ENCODE assay signal across 8 cellular contexts in the genomic region with DNA sequence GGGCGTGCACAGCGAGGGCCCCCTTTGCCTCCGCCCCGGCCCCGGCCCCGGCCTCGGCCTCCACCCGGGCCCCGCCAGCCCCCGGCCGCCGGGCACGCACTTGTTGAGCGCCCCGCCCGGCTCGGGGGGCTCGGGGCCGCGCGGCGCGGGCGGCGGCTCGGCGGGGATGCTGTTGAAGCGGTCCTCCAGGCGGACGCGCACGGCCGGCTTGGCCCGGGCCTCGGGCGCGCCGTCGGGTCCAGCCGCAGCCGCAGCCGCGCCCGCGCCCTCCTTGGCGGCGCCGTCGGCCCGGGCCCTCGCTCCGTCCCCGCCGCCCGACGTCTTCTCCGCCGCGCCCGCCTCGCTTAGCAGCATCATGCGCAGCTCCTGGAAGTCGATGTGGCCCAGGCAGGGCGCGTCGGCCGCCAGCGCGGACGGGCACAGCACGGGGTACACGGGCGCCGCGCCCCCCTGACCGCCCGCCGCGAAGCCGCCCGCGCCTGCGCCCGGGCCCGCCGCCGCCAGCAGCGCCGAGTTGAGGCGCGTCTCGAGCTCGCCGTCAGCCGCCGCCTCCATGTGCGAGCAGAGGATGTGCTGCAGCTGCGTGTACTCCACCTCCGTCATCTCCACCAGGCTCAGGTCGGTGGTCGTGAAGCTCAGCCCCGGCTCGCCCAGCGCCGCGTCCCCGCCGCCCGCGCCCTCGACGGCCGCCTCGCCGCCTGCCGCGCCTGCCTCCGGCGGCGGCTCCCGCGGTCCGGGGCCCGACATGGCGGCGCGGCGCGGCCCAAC. TPM values are rescaled to one million over a fixed set of nuclear protein-coding genes. Genes with fewer than 3 reads are reported as not detected.
A peak's percentile ranks its signal among the peaks of the same experiment; 100 is the strongest.
DNase-seq lines count a peak whose midpoint lies in the region; ATAC-seq, FAIRE-seq and TF ChIP-seq lines count a peak whose summit lies in the region.

No MANE protein-coding gene starts in this region.

- H3K9me1 ChIP-seq in K562 (ENCODE audit: control insufficient read depth, insufficient read depth, low read length), result no peaks in the 10 kb centered on the region

- H4K20me1 ChIP-seq in K562 (replicated peaks; ENCODE audit: control insufficient read depth, insufficient read depth, low read length) (0 out of 2 replicates have a peak, but pooled peaks cover 7% of the 10 kb centered on the region), HepG2 (ENCODE audit: insufficient read depth, low read length) (no peaks in the 10 kb centered on the region; the same call in 1 of the 2 replicates)

- peaks cover 4% of the 10 kb centered on the region for H3K4me1 Mint-ChIP-seq in progenitor cell of endocrine pancreas (ENCODE audit: low read depth)

- H3K27ac ChIP-seq in RWPE2 (ENCODE audit: poor library complexity, severe bottlenecking), result peak overlapping the region; percentile 32
- H3K27ac ChIP-seq in K562 (ENCODE audit: extremely low read depth, low read depth, low read length), result peak overlapping the region; percentile 78; the same call in 2 of the 3 replicates
- H3K27ac ChIP-seq in HepG2 (ENCODE audit: extremely low read length, insufficient read depth, low read length), result no peak overlapping the region
- no peak overlapping the region for H3K27ac ChIP-seq in suprapubic skin

- in situ Hi-C loops in K562 (cut with MboI), result no loop called here
- in situ Hi-C loops in HepG2 (cut with HindIII; ENCODE audit: extremely low pct_ligation_motif_present, low pct_unique_long_range_greater_than_20kb), result no loop called here

- TF ChIP-seq CTCF in RWPE2 (IDR thresholded peaks at IDR 0.05; ENCODE audit: poor library complexity, severe bottlenecking) (no peak), K562 (IDR thresholded peaks at IDR 0.05 in 2 of 3, conservative IDR thresholded peaks at IDR 0.05 in 1 of 3; ENCODE audit: insufficient read depth in 2 of 3, low read depth in 1 of 3, low read length in 3 of 3) (no peak), HepG2 (CRISPR knock-in tag; IDR thresholded peaks at IDR 0.05) (no peak), suprapubic skin (IDR thresholded peaks at IDR 0.05) (no peak), progenitor cell of endocrine pancreas (IDR thresholded peaks at IDR 0.05; ENCODE audit: unreplicated experiment) (no peak)

- peak overlapping the region; percentile 50 to 95; a peak in 3 of 4 replicates for H3K9ac ChIP-seq in K562 (ENCODE audit: insufficient read depth in 1 of 2, low read depth in 2 of 2, low read length in 2 of 2)
- peak overlapping the region; percentile 72 for H3K9ac ChIP-seq in HepG2 (ENCODE audit: insufficient read depth, low read depth, low read length)

- TF ChIP-seq RAD21 in K562 (CRISPR knock-in tag; conservative IDR thresholded peaks at IDR 0.05 in 1 of 2, IDR thresholded peaks at IDR 0.05 in 1 of 2) (no peak), HepG2 (CRISPR knock-in tag; IDR thresholded peaks at IDR 0.05) (0 out of 2 replicates have a peak, but pooled peaks have one; percentile 13)

- H3K4me2 ChIP-seq in K562 (ENCODE audit: insufficient read depth, low read length), result peak overlapping the region; percentile 78
- H3K4me2 ChIP-seq in HepG2 (ENCODE audit: low read depth, low read length), result peak overlapping the region; percentile 86

- no peak overlapping the region for H3K27ac Mint-ChIP-seq in progenitor cell of endocrine pancreas

- no TSS peak for BruUV-seq in K562 (replicated peaks; lab: Mats Ljungman, UMichigan)
- BruUV-seq in HepG2 (replicated peaks; lab: Mats Ljungman, UMichigan), result no TSS peak

- H3K27me3 Mint-ChIP-seq in progenitor cell of endocrine pancreas, result peaks cover 21% of the 10 kb centered on the region

- H3K4me3 Mint-ChIP-seq in progenitor cell of endocrine pancreas (ENCODE audit: low read depth), result no peak overlapping the region

- peaks cover 23% of the 10 kb centered on the region for H3K79me2 ChIP-seq in K562 (ENCODE audit: control insufficient read depth, insufficient read depth, low read length)
- H3K79me2 ChIP-seq in HepG2 (ENCODE audit: insufficient read depth, low read length), result peaks cover 10% of the 10 kb centered on the region

- no peaks in the 10 kb centered on the region for H3K27me3 ChIP-seq in RWPE2 (ENCODE audit: insufficient read depth, poor library complexity, severe bottlenecking)
- no peaks in the 10 kb centered on the region for H3K27me3 ChIP-seq in K562 (ENCODE audit: control insufficient read depth in 2 of 2, insufficient read depth in 2 of 2, low read length in 2 of 2)
- peaks cover 0 to 11% of the 10 kb centered on the region in 2 experiments; a peak in 2 of 5 replicates for H3K27me3 ChIP-seq in HepG2 (ENCODE audit: control insufficient read depth in 1 of 2, insufficient read depth in 2 of 2, low read length in 2 of 2)
- H3K27me3 ChIP-seq in suprapubic skin, result no peaks in the 10 kb centered on the region

- intact Hi-C loops in K562 (cut with micrococcal nuclease), result no loop called here
- intact Hi-C loops in HepG2 (cut with micrococcal nuclease; ENCODE audit: unreplicated experiment), result loop anchor here (5.0 kb wide), 1 partner anchor 39 kb away; no protein-coding TSS in a partner anchor

- TF ChIP-seq EP300 in K562 (IDR thresholded peaks at IDR 0.05; ENCODE audit: low read length) (no peak), HepG2 (IDR thresholded peaks at IDR 0.05; ENCODE audit: low read depth in 2 of 2, low read length in 2 of 2) (no peak), HepG2 (CRISPR knock-in tag; IDR thresholded peaks at IDR 0.05; ENCODE audit: borderline replicate concordance) (no peak), suprapubic skin (IDR thresholded peaks at IDR 0.05) (no peak)

- no peaks in the 10 kb centered on the region for H3K9me3 ChIP-seq in RWPE2 (ENCODE audit: severe bottlenecking)
- H3K9me3 ChIP-seq in K562 (replicated peaks; ENCODE audit: control insufficient read depth, insufficient read depth, low read depth, low read length), result no peaks in the 10 kb centered on the region
- no peaks in the 10 kb centered on the region for H3K9me3 ChIP-seq in HepG2 (ENCODE audit: low read length)
- H3K9me3 ChIP-seq in suprapubic skin, result no peaks in the 10 kb centered on the region

- peaks cover 3% of the 10 kb centered on the region for H3K36me3 Mint-ChIP-seq in progenitor cell of endocrine pancreas (ENCODE audit: insufficient read depth)

- no peak for FAIRE-seq in K562 (lab: Jason Lieb, UNC)
- FAIRE-seq in HepG2 (lab: Jason Lieb, UNC), result no peak

- TF ChIP-seq POLR2A in K562 (conservative IDR thresholded peaks at IDR 0.05), result no peak
- no peak for TF ChIP-seq POLR2A in HepG2 (IDR thresholded peaks at IDR 0.05; ENCODE audit: insufficient read depth in 1 of 2, low read depth in 2 of 2, low read length in 2 of 2)
- TF ChIP-seq POLR2A in suprapubic skin (IDR thresholded peaks at IDR 0.05), result no peak

- no peaks in the 10 kb centered on the region for H3K9me3 Mint-ChIP-seq in progenitor cell of endocrine pancreas (ENCODE audit: low read depth)

- H3K4me3 ChIP-seq in RWPE2 (ENCODE audit: severe bottlenecking), result peak overlapping the region; percentile 97
- H3K4me3 ChIP-seq in K562, result peak overlapping the region; percentile 49
- peak overlapping the region; percentile 61 to 83 (median 77) for H3K4me3 ChIP-seq in HepG2 (replicated peaks in 1 of 3; ENCODE audit: insufficient read depth in 1 of 3, low read depth in 2 of 3, low read length in 3 of 3)
- H3K4me3 ChIP-seq in suprapubic skin, result peak overlapping the region; percentile 51

- POLR2A ChIA-PET in K562 (lab: Yijun Ruan, JAX) (interaction anchor here (0.7 to 2.1 kb wide), 5 partner anchors 9 to 66 kb away, joined by 3 to 13 read pairs (median 4); no protein-coding TSS in a partner anchor), HepG2 (lab: Yijun Ruan, JAX) (interaction anchor here (0.5 to 2.5 kb wide), 21 partner anchors 11 to 411 kb away, joined by 3 to 37 read pairs (median 8); partner anchors contain the start of genes ARFGAP1, GID8 and SLC17A9)

- CTCF ChIA-PET in K562 (lab: Yijun Ruan, JAX; ENCODE audit: low intra/inter-chr PET ratio) (no interaction called here), HepG2 (lab: Yijun Ruan, JAX; ENCODE audit: low intra/inter-chr PET ratio, low total read pairs) (no interaction called here)

- DNase-seq in NCI-H1105 treated with DMSO at 0.1 percent for 48 hours (lab: John Stamatoyannopoulos, UW) (peak; percentile 11), NCI-H1105 (lab: John Stamatoyannopoulos, UW) (no peak), RWPE2 (ENCODE audit: low spot score) (peak; percentile 78), K562 (ENCODE audit: extremely low read depth in 1 of 4, low spot score in 3 of 4) (peak; percentile 27 to 64 (median 52)), HepG2 (ENCODE audit: low spot score) (no peak), suprapubic skin (ENCODE audit: low spot score in 2 of 2) (peak in 1 of 2 donors; percentile 68), progenitor cell of endocrine pancreas (ENCODE audit: low spot score, unreplicated experiment) (no peak)

- H2AFZ ChIP-seq in K562 (ENCODE audit: low read depth, low read length), result peak overlapping the region; percentile 84; the same call in 1 of the 2 replicates
- no peak overlapping the region for H2AFZ ChIP-seq in HepG2 (ENCODE audit: low read length)

- peaks cover 18% of the 10 kb centered on the region for H3K4me1 ChIP-seq in RWPE2 (ENCODE audit: insufficient read depth, poor library complexity, severe bottlenecking)
- H3K4me1 ChIP-seq in K562 (replicated peaks in 1 of 2; ENCODE audit: control insufficient read depth in 2 of 2, insufficient read depth in 2 of 2, low read length in 2 of 2), result peaks cover 13 to 33% of the 10 kb centered on the region in 2 experiments; a peak in 4 of 5 replicates
- peaks cover 44% of the 10 kb centered on the region for H3K4me1 ChIP-seq in HepG2 (ENCODE audit: insufficient read depth, low read length)
- H3K4me1 ChIP-seq in suprapubic skin, result peaks cover 35% of the 10 kb centered on the region

- WGBS in K562 (ENCODE audit: insufficient coverage, low coverage, missing lambda C conversion rate), result under 1% methylated on average over 53 of the region's 129 CpGs
- under 1% methylated on average over 17 of the region's 129 CpGs for WGBS in HepG2 (ENCODE audit: low lambda C conversion rate)
- 0% methylated on average over 5 of the region's 129 CpGs for WGBS in suprapubic skin

- ATAC-seq in HG02870 (IDR thresholded peaks at IDR 0.05; ENCODE audit: unreplicated experiment) (peak; percentile 24), RWPE2 (ENCODE audit: low read depth) (peak; percentile 3; the same call in 2 of the 3 replicates), K562 (no peak), HepG2 (peak; percentile 27; the same call in 2 of the 3 replicates)

- peaks cover 18% of the 10 kb centered on the region for H3K36me3 ChIP-seq in RWPE2 (ENCODE audit: low read depth)
- peaks cover 26% of the 10 kb centered on the region for H3K36me3 ChIP-seq in K562 (ENCODE audit: control insufficient read depth, insufficient read depth, low read length)
- H3K36me3 ChIP-seq in HepG2 (replicated peaks in 1 of 2; ENCODE audit: control insufficient read depth in 1 of 2, insufficient read depth in 2 of 2, low read length in 2 of 2), result peaks cover 9 to 13% of the 10 kb centered on the region in 2 experiments; a peak in 4 of 5 replicates
- peaks cover 6% of the 10 kb centered on the region for H3K36me3 ChIP-seq in suprapubic skin

RNA-seq across cellular contexts. Expression of gene TCFL5, which starts 0.5 kb away (rescaled TPM):
- total RNA-seq in K562 (2011; cell fraction: chromatin; rRNA removed; ENCODE audit: low replicate concordance), result 13.1 and 14.9 TPM in 2 replicates
- 7.5 and 9.5 TPM in 2 replicates for total RNA-seq in K562 (2011; cell fraction: nucleolus; rRNA removed)
- 8.6 and 8.8 TPM in 2 replicates for total RNA-seq in K562 (2011; cell fraction: nucleoplasm; rRNA removed)
- 11.1 and 11.2 TPM in 2 replicates for total RNA-seq in K562 (2014; rRNA removed)
- 7.4 and 7.9 TPM in 2 replicates for total RNA-seq in K562 (2014; rRNA removed; fragmentation: Illumina TruSeq; extraction: Trizol)
- total RNA-seq in K562 (2015; rRNA removed; fragmentation: Illumina TruSeq; extraction: Trizol), result 9.2 and 10.2 TPM in 2 replicates
- 11.1 and 12.6 TPM in 2 replicates for total RNA-seq in K562 (2021)
- 8.5 and 12.2 TPM in 2 replicates for polyA plus RNA-seq in K562 (2011; rRNA removed)
- polyA plus RNA-seq in K562 (2011; cell fraction: cytosol; rRNA removed), result 4.3 and 4.4 TPM in 2 replicates
- polyA plus RNA-seq in K562 (2011; cell fraction: nucleus; rRNA removed), result 8.0 and 8.3 TPM in 2 replicates
- polyA plus RNA-seq in K562 (2012), result 6.7 and 8.1 TPM in 2 replicates
- polyA plus RNA-seq in K562 (2014; fragmentation: Illumina TruSeq; extraction: Trizol), result 5.9 and 7.9 TPM in 2 replicates
- 1 to 10 TPM in 1 of 2 experiments, under 1 TPM in 1; 1.00 to 1.1 TPM for polyA plus RNA-seq in K562 (2014; fragmentation: Nextera tagmentation; extraction: Ambion mirVana)
- 9.1 and 10.5 TPM in 2 replicates for polyA plus RNA-seq in K562 (2014; rRNA removed)
- 6.6 and 6.8 TPM in 2 replicates for polyA minus RNA-seq in K562 (2011; rRNA and poly(A)+ RNA removed)
- polyA minus RNA-seq in K562 (2011; cell fraction: cytosol; rRNA and poly(A)+ RNA removed), result 3.8 and 6.5 TPM in 2 replicates
- 1.9 and 3.9 TPM in 2 replicates for polyA minus RNA-seq in K562 (2011; cell fraction: nucleus; rRNA and poly(A)+ RNA removed)
- total RNA-seq in HepG2 (2016; rRNA removed; fragmentation: Illumina TruSeq; extraction: Trizol), result 20.0 and 21.1 TPM in 2 replicates
- total RNA-seq in HepG2 (2016; cell fraction: cytosol; rRNA removed; fragmentation: Illumina TruSeq; extraction: Trizol; ENCODE audit: low read depth), result 13.3 and 17.7 TPM in 2 replicates
- total RNA-seq in HepG2 (2016; cell fraction: insoluble cytoplasmic fraction; rRNA removed; fragmentation: Illumina TruSeq; extraction: Trizol), result 20.4 and 21.0 TPM in 2 replicates
- total RNA-seq in HepG2 (2016; cell fraction: membrane; rRNA removed; fragmentation: Illumina TruSeq; extraction: Trizol), result 28.7 and 36.7 TPM in 2 replicates
- 11.4 and 12.6 TPM in 2 replicates for total RNA-seq in HepG2 (2016; cell fraction: nucleus; rRNA removed; fragmentation: Illumina TruSeq; extraction: Trizol)
- polyA plus RNA-seq in HepG2 (2011; rRNA removed), result 14.2 and 14.8 TPM in 2 replicates
- 9.0 and 11.8 TPM in 2 replicates for polyA plus RNA-seq in HepG2 (2011; cell fraction: cytosol; rRNA removed)
- 6.4 and 8.0 TPM in 2 replicates for polyA plus RNA-seq in HepG2 (2011; cell fraction: nucleus; rRNA removed)
- 12.4 and 13.3 TPM in 2 replicates for polyA plus RNA-seq in HepG2 (2012)
- polyA plus RNA-seq in HepG2 (2016; cell fraction: cytosol; fragmentation: Illumina TruSeq; extraction: Trizol; ENCODE audit: low read depth), result 13.1 and 14.7 TPM in 2 replicates
- polyA plus RNA-seq in HepG2 (2016; cell fraction: insoluble cytoplasmic fraction; fragmentation: Illumina TruSeq; extraction: Trizol; ENCODE audit: low read depth), result 19.5 and 20.9 TPM in 2 replicates
- 25.6 and 29.7 TPM in 2 replicates for polyA plus RNA-seq in HepG2 (2016; cell fraction: membrane; fragmentation: Illumina TruSeq; extraction: Trizol; ENCODE audit: low read depth)
- 21.4 and 23.1 TPM in 2 replicates for polyA plus RNA-seq in HepG2 (2016; cell fraction: nucleus; fragmentation: Illumina TruSeq; extraction: Trizol; ENCODE audit: insufficient read depth, low read depth)
- polyA minus RNA-seq in HepG2 (2011; rRNA and poly(A)+ RNA removed; ENCODE audit: low replicate concordance), result 4.7 and 6.4 TPM in 2 replicates
- 9.9 and 10.2 TPM in 2 replicates for polyA minus RNA-seq in HepG2 (2011; cell fraction: cytosol; rRNA and poly(A)+ RNA removed)
- 5.2 and 6.1 TPM in 2 replicates for polyA minus RNA-seq in HepG2 (2011; cell fraction: nucleus; rRNA and poly(A)+ RNA removed)
- total RNA-seq in suprapubic skin, result 10 to 100 TPM in 2 of 4 donors, 1 to 10 TPM in 2; 9.0 to 20.3 (median 12.7) TPM
- total RNA-seq in progenitor cell of endocrine pancreas, result 7.7 and 7.9 TPM in 2 replicates

RNA-seq across cellular contexts. Expression of gene COL9A3, which starts 44.3 kb away (rescaled TPM):
- total RNA-seq in K562 (2011; cell fraction: chromatin; rRNA removed; ENCODE audit: low replicate concordance), result 2.5 and 7.3 TPM in 2 replicates
- 4.0 and 4.9 TPM in 2 replicates for total RNA-seq in K562 (2011; cell fraction: nucleolus; rRNA removed)
- total RNA-seq in K562 (2011; cell fraction: nucleoplasm; rRNA removed), result 2.8 and 4.0 TPM in 2 replicates
- 0.77 and 1.9 TPM in 2 replicates for total RNA-seq in K562 (2014; rRNA removed)
- 0.18 and 0.51 TPM in 2 replicates for total RNA-seq in K562 (2014; rRNA removed; fragmentation: Illumina TruSeq; extraction: Trizol)
- 0.98 and 1.4 TPM in 2 replicates for total RNA-seq in K562 (2015; rRNA removed; fragmentation: Illumina TruSeq; extraction: Trizol)
- 1.3 and 1.7 TPM in 2 replicates for total RNA-seq in K562 (2021)
- polyA plus RNA-seq in K562 (2011; rRNA removed), result 1.3 and 2.5 TPM in 2 replicates
- 1.7 and 1.9 TPM in 2 replicates for polyA plus RNA-seq in K562 (2011; cell fraction: cytosol; rRNA removed)
- 12.1 and 20.8 TPM in 2 replicates for polyA plus RNA-seq in K562 (2011; cell fraction: nucleus; rRNA removed)
- 2.0 and 3.0 TPM in 2 replicates for polyA plus RNA-seq in K562 (2012)
- 0.48 and 0.76 TPM in 2 replicates for polyA plus RNA-seq in K562 (2014; fragmentation: Illumina TruSeq; extraction: Trizol)
- polyA plus RNA-seq in K562 (2014; fragmentation: Nextera tagmentation; extraction: Ambion mirVana), result under 1 TPM in 1 of 2 experiments, not detected in 1; 0.14 TPM
- polyA plus RNA-seq in K562 (2014; rRNA removed), result 3.0 and 3.6 TPM in 2 replicates
- 0.35 and 0.87 TPM in 2 replicates for polyA minus RNA-seq in K562 (2011; rRNA and poly(A)+ RNA removed)
- polyA minus RNA-seq in K562 (2011; cell fraction: cytosol; rRNA and poly(A)+ RNA removed), result 1.3 TPM in 1 of 2 replicates, not detected in the other
- polyA minus RNA-seq in K562 (2011; cell fraction: nucleus; rRNA and poly(A)+ RNA removed), result 1.2 and 2.3 TPM in 2 replicates
- total RNA-seq in HepG2 (2016; rRNA removed; fragmentation: Illumina TruSeq; extraction: Trizol), result 53.3 and 204 TPM in 2 replicates
- total RNA-seq in HepG2 (2016; cell fraction: cytosol; rRNA removed; fragmentation: Illumina TruSeq; extraction: Trizol; ENCODE audit: low read depth), result 13.9 and 15.8 TPM in 2 replicates
- total RNA-seq in HepG2 (2016; cell fraction: insoluble cytoplasmic fraction; rRNA removed; fragmentation: Illumina TruSeq; extraction: Trizol), result 48.0 and 215 TPM in 2 replicates
- 19.3 and 20.8 TPM in 2 replicates for total RNA-seq in HepG2 (2016; cell fraction: membrane; rRNA removed; fragmentation: Illumina TruSeq; extraction: Trizol)
- 216 and 254 TPM in 2 replicates for total RNA-seq in HepG2 (2016; cell fraction: nucleus; rRNA removed; fragmentation: Illumina TruSeq; extraction: Trizol)
- polyA plus RNA-seq in HepG2 (2011; rRNA removed), result 155 and 175 TPM in 2 replicates
- polyA plus RNA-seq in HepG2 (2011; cell fraction: cytosol; rRNA removed), result 84.5 and 113 TPM in 2 replicates
- polyA plus RNA-seq in HepG2 (2011; cell fraction: nucleus; rRNA removed), result 1,291 and 1,782 TPM in 2 replicates
- polyA plus RNA-seq in HepG2 (2012), result 79.9 and 172 TPM in 2 replicates
- 9.2 and 9.5 TPM in 2 replicates for polyA plus RNA-seq in HepG2 (2016; cell fraction: cytosol; fragmentation: Illumina TruSeq; extraction: Trizol; ENCODE audit: low read depth)
- 55.1 and 66.2 TPM in 2 replicates for polyA plus RNA-seq in HepG2 (2016; cell fraction: insoluble cytoplasmic fraction; fragmentation: Illumina TruSeq; extraction: Trizol; ENCODE audit: low read depth)
- 17.0 and 20.1 TPM in 2 replicates for polyA plus RNA-seq in HepG2 (2016; cell fraction: membrane; fragmentation: Illumina TruSeq; extraction: Trizol; ENCODE audit: low read depth)
- polyA plus RNA-seq in HepG2 (2016; cell fraction: nucleus; fragmentation: Illumina TruSeq; extraction: Trizol; ENCODE audit: insufficient read depth, low read depth), result 637 and 662 TPM in 2 replicates
- 5.1 and 12.2 TPM in 2 replicates for polyA minus RNA-seq in HepG2 (2011; rRNA and poly(A)+ RNA removed; ENCODE audit: low replicate concordance)
- 23.0 and 25.3 TPM in 2 replicates for polyA minus RNA-seq in HepG2 (2011; cell fraction: cytosol; rRNA and poly(A)+ RNA removed)
- polyA minus RNA-seq in HepG2 (2011; cell fraction: nucleus; rRNA and poly(A)+ RNA removed), result 56.8 and 67.0 TPM in 2 replicates
- total RNA-seq in suprapubic skin, result 10 to 100 TPM in 1 of 4 donors, 1 to 10 TPM in 3; 6.1 to 11.3 (median 8.1) TPM
- total RNA-seq in progenitor cell of endocrine pancreas, result 81.5 and 84.3 TPM in 2 replicates

RNA-seq across cellular contexts. Expression of gene OGFR, which starts 56.5 kb away (rescaled TPM):
- total RNA-seq in K562 (2011; cell fraction: chromatin; rRNA removed; ENCODE audit: low replicate concordance), result 16.5 and 43.5 TPM in 2 replicates
- total RNA-seq in K562 (2011; cell fraction: nucleolus; rRNA removed), result 33.8 and 38.4 TPM in 2 replicates
- total RNA-seq in K562 (2011; cell fraction: nucleoplasm; rRNA removed), result 22.4 and 24.6 TPM in 2 replicates
- 56.3 and 56.5 TPM in 2 replicates for total RNA-seq in K562 (2014; rRNA removed)
- 8.9 and 10.3 TPM in 2 replicates for total RNA-seq in K562 (2014; rRNA removed; fragmentation: Illumina TruSeq; extraction: Trizol)
- 17.5 and 18.7 TPM in 2 replicates for total RNA-seq in K562 (2015; rRNA removed; fragmentation: Illumina TruSeq; extraction: Trizol)
- 33.1 and 36.5 TPM in 2 replicates for total RNA-seq in K562 (2021)
- 23.3 and 25.4 TPM in 2 replicates for polyA plus RNA-seq in K562 (2011; rRNA removed)
- 15.8 and 36.7 TPM in 2 replicates for polyA plus RNA-seq in K562 (2011; cell fraction: cytosol; rRNA removed)
- polyA plus RNA-seq in K562 (2011; cell fraction: nucleus; rRNA removed), result 32.3 and 48.8 TPM in 2 replicates
- polyA plus RNA-seq in K562 (2012), result 21.1 and 26.0 TPM in 2 replicates
- polyA plus RNA-seq in K562 (2014; fragmentation: Illumina TruSeq; extraction: Trizol), result 16.6 and 22.0 TPM in 2 replicates
- under 1 TPM; 0.39 TPM for polyA plus RNA-seq in K562 (2014; fragmentation: Nextera tagmentation; extraction: Ambion mirVana)
- 34.2 and 36.7 TPM in 2 replicates for polyA plus RNA-seq in K562 (2014; rRNA removed)
- 17.7 and 23.1 TPM in 2 replicates for polyA minus RNA-seq in K562 (2011; rRNA and poly(A)+ RNA removed)
- polyA minus RNA-seq in K562 (2011; cell fraction: cytosol; rRNA and poly(A)+ RNA removed), result 19.9 and 22.3 TPM in 2 replicates
- polyA minus RNA-seq in K562 (2011; cell fraction: nucleus; rRNA and poly(A)+ RNA removed), result 8.8 and 9.7 TPM in 2 replicates
- total RNA-seq in HepG2 (2016; rRNA removed; fragmentation: Illumina TruSeq; extraction: Trizol), result 68.3 and 81.8 TPM in 2 replicates
- total RNA-seq in HepG2 (2016; cell fraction: cytosol; rRNA removed; fragmentation: Illumina TruSeq; extraction: Trizol; ENCODE audit: low read depth), result 6.3 and 8.7 TPM in 2 replicates
- total RNA-seq in HepG2 (2016; cell fraction: insoluble cytoplasmic fraction; rRNA removed; fragmentation: Illumina TruSeq; extraction: Trizol), result 58.8 and 84.2 TPM in 2 replicates
- 20.8 and 24.4 TPM in 2 replicates for total RNA-seq in HepG2 (2016; cell fraction: membrane; rRNA removed; fragmentation: Illumina TruSeq; extraction: Trizol)
- total RNA-seq in HepG2 (2016; cell fraction: nucleus; rRNA removed; fragmentation: Illumina TruSeq; extraction: Trizol), result 33.8 and 41.3 TPM in 2 replicates
- polyA plus RNA-seq in HepG2 (2011; rRNA removed), result 47.7 and 62.2 TPM in 2 replicates
- 58.6 and 82.5 TPM in 2 replicates for polyA plus RNA-seq in HepG2 (2011; cell fraction: cytosol; rRNA removed)
- polyA plus RNA-seq in HepG2 (2011; cell fraction: nucleus; rRNA removed), result 105 and 121 TPM in 2 replicates
- 34.0 and 38.1 TPM in 2 replicates for polyA plus RNA-seq in HepG2 (2012)
- 4.2 and 4.7 TPM in 2 replicates for polyA plus RNA-seq in HepG2 (2016; cell fraction: cytosol; fragmentation: Illumina TruSeq; extraction: Trizol; ENCODE audit: low read depth)
- 68.1 and 77.5 TPM in 2 replicates for polyA plus RNA-seq in HepG2 (2016; cell fraction: insoluble cytoplasmic fraction; fragmentation: Illumina TruSeq; extraction: Trizol; ENCODE audit: low read depth)
- polyA plus RNA-seq in HepG2 (2016; cell fraction: membrane; fragmentation: Illumina TruSeq; extraction: Trizol; ENCODE audit: low read depth), result 11.5 and 14.2 TPM in 2 replicates
- polyA plus RNA-seq in HepG2 (2016; cell fraction: nucleus; fragmentation: Illumina TruSeq; extraction: Trizol; ENCODE audit: insufficient read depth, low read depth), result 103 and 104 TPM in 2 replicates
- 38.5 and 45.1 TPM in 2 replicates for polyA minus RNA-seq in HepG2 (2011; rRNA and poly(A)+ RNA removed; ENCODE audit: low replicate concordance)
- polyA minus RNA-seq in HepG2 (2011; cell fraction: cytosol; rRNA and poly(A)+ RNA removed), result 39.4 and 42.5 TPM in 2 replicates
- 15.1 and 20.0 TPM in 2 replicates for polyA minus RNA-seq in HepG2 (2011; cell fraction: nucleus; rRNA and poly(A)+ RNA removed)
- total RNA-seq in suprapubic skin, result 10 to 100 TPM; 32.1 to 54.1 (median 42.5) TPM
- 29.6 and 31.0 TPM in 2 replicates for total RNA-seq in progenitor cell of endocrine pancreas

Comparison
In these comparisons a context has a peak if more than half of its experiments do, and no peak if none do; other contexts are left out.
1. DNase-seq: peak in NCI-H1105 treated with DMSO at 0.1 percent for 48 hours (single experiment), RWPE2 (single experiment) and K562 (4 of 4); none in NCI-H1105 (single experiment), HepG2 (single experiment) and progenitor cell of endocrine pancreas (single experiment).
2. H3K27ac ChIP-seq: peak in RWPE2 (single experiment) and K562 (single experiment); none in HepG2 (single experiment) and suprapubic skin (single experiment).
3. Peak in every context shown above with its lines, with median percentiles within 50 percentile points of each other: H3K4me3 ChIP-seq.